Comparison of ENCODE assay signal across 19 cellular contexts in genomic region chr4:1815997-1816860, GRCh38. TPM values are rescaled to one million over a fixed set of nuclear protein-coding genes. Genes with fewer than 3 reads are reported as not detected.
"Had no signal": no experiment of that assay in that cellular context is flagged by ENCODE, and none has a peak within 500 bp of the region (broad histone marks: within the 10 kb centered on the region; RNA-seq: fewer than 3 reads in every experiment).

No MANE protein-coding gene starts in this region.

- H3K27ac ChIP-seq: dorsolateral prefrontal cortex, epithelial cell of prostate, esophagus squamous epithelium, hepatocyte, left lung, neutrophil, suprapubic skin, thyroid gland had no signal

- FAIRE-seq: small intestine, urothelium cell line had no signal

- H3K4me1 ChIP-seq: esophagus squamous epithelium, left lung, suprapubic skin, thyroid gland had no signal

- H2AFZ ChIP-seq: hepatocyte had no signal

- H3K4me2 ChIP-seq: hepatocyte had no signal

- H3K9me3 ChIP-seq: esophagus squamous epithelium, left lung, neutrophil, suprapubic skin, thyroid gland had no signal

- H3K4me3 ChIP-seq: dorsolateral prefrontal cortex, esophagus squamous epithelium, hepatocyte, left lung, lung, suprapubic skin, thyroid gland had no signal

- H3K79me2 ChIP-seq: hepatocyte had no signal

- H3K27me3 ChIP-seq: dorsolateral prefrontal cortex, esophagus squamous epithelium, hepatocyte, left lung, neutrophil, suprapubic skin, thyroid gland had no signal

- ATAC-seq: left lung; naive thymus-derived CD4-positive, alpha-beta T cell had no signal

- DNase-seq: cortex of kidney; dorsolateral prefrontal cortex; effector memory CD4-positive, alpha-beta T cell; esophagus squamous epithelium; foreskin fibroblast; mesendoderm; naive thymus-derived CD4-positive, alpha-beta T cell; nephron progenitor cell; small intestine; stimulated activated CD4-positive, alpha-beta T cell treated with anti-CD3 and anti-CD28 coated beads, Interleukin-12 subunit alpha, Interleukin-12 subunit beta, amount 100 ng/mL, for 4 hours; stimulated activated naive CD4-positive, alpha-beta T cell; thyroid gland had no signal

RNA-seq across cellular contexts. Expression of gene FGFR3, which starts 23.1 kb away (rescaled TPM):
- polyA plus RNA-seq: naive thymus-derived CD4-positive, alpha-beta T cell had no signal
